Comparison of ENCODE assay signal across 20 cellular contexts in the genomic region with DNA sequence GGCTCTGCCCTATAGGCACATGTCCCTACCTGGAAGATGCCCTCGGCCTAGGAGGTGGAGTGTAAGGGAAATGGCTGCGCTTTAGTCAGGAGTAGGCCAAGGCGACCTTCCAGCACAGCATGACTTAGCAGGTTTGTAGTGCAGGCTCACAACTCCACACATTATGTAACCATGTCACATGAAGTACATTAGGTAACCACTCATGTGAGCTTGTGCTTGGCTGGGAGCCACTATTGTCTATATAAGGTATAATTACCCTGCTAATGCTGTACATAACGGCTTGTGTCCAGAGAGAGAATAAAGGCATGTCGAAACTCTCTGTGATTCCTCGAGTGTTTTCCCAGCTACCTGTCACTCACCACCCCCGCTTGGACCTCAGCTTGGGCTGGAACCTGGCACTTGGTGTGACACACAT.
DNase-seq lines count a peak whose midpoint lies in the region; ATAC-seq, FAIRE-seq and TF ChIP-seq lines count a peak whose summit lies in the region.
"Had no signal": no experiment of that assay in that cellular context is flagged by ENCODE, and none has a peak within 500 bp of the region (broad histone marks: within the 10 kb centered on the region; RNA-seq: fewer than 3 reads in every experiment).

No MANE protein-coding gene starts in this region.

- DNase-seq in CD4-positive, alpha-beta T cell: no peak
- peak; percentile 4 for DNase-seq in ELF-1 (ENCODE audit: low read depth, low spot score)
- DNase-seq in NCI-H2029 treated with DMSO at 0.1 percent for 48 hours (lab: John Stamatoyannopoulos, UW): peak; percentile 22
- no peak for DNase-seq in K562 (ENCODE audit: extremely low read depth in 1 of 4, low spot score in 3 of 4)
- no peak for DNase-seq in 8988T
- DNase-seq: activated CD4-positive, CD25-positive, alpha-beta regulatory T cell; C1 segment of cervical spinal cord; midbrain; NCI-H2081; stimulated activated CD4-positive, alpha-beta T cell treated with anti-CD3 and anti-CD28 coated beads, Interleukin-15, amount 100 ng/mL, for 24 hours; stimulated activated naive CD4-positive, alpha-beta T cell treated with Interleukin-2 at 50 U/mL for 16 hours; upper lobe of left lung had no signal

- H2AFZ ChIP-seq in K562 (ENCODE audit: low read depth, low read length): no peak overlapping the region
- H2AFZ ChIP-seq: neural progenitor cell had no signal

- H3K9me3 Mint-ChIP-seq in CD4-positive, alpha-beta T cell: peaks cover 8% of the 10 kb centered on the region
- H3K9me3 Mint-ChIP-seq: activated naive CD4-positive, alpha-beta T cell treated with anti-CD3 and anti-CD28 coated beads, Interleukin-2, amount 50 U/mL, for 24 hours had no signal

- H3K27ac ChIP-seq in CD4-positive, alpha-beta T cell (ENCODE audit: low read depth, low read length): no peak overlapping the region
- no peak overlapping the region for H3K27ac ChIP-seq in K562 (ENCODE audit: extremely low read depth, low read depth, low read length)
- H3K27ac ChIP-seq: neural progenitor cell, upper lobe of left lung had no signal

- no TSS peak for BruUV-seq in K562 (replicated peaks; lab: Mats Ljungman, UMichigan)

- H3K9ac ChIP-seq in K562 (ENCODE audit: insufficient read depth in 1 of 2, low read depth in 2 of 2, low read length in 2 of 2): no peak overlapping the region
- H3K9ac ChIP-seq: neural progenitor cell had no signal

- in situ Hi-C loops in K562 (cut with MboI): no loop called here

- H3K79me2 ChIP-seq in K562 (ENCODE audit: control insufficient read depth, insufficient read depth, low read length): no peaks in the 10 kb centered on the region

- no peak for ATAC-seq in CD4-positive, alpha-beta T cell (ENCODE audit: poor library complexity)
- ATAC-seq in K562 (peak; percentile 64), GM18511 (IDR thresholded peaks at IDR 0.05; ENCODE audit: unreplicated experiment) (no peak), HG03025 (IDR thresholded peaks at IDR 0.05; ENCODE audit: low FRiP score, unreplicated experiment) (no peak), GM18858 (IDR thresholded peaks at IDR 0.05; ENCODE audit: unreplicated experiment) (no peak)

- no peaks in the 10 kb centered on the region for H3K9me1 ChIP-seq in K562 (ENCODE audit: control insufficient read depth, insufficient read depth, low read length)

- H3K4me1 ChIP-seq in K562 (replicated peaks in 1 of 2; ENCODE audit: control insufficient read depth in 2 of 2, insufficient read depth in 2 of 2, low read length in 2 of 2): no peaks in the 10 kb centered on the region
- H3K4me1 ChIP-seq: upper lobe of left lung had no signal

- H3K4me3 ChIP-seq in K562: no peak overlapping the region
- H3K4me3 ChIP-seq: neural progenitor cell, upper lobe of left lung had no signal

- no peaks in the 10 kb centered on the region for H3K27me3 ChIP-seq in CD4-positive, alpha-beta T cell (ENCODE audit: control insufficient read depth, insufficient read depth, low read length)
- H3K27me3 ChIP-seq in K562 (ENCODE audit: control insufficient read depth in 2 of 2, insufficient read depth in 2 of 2, low read length in 2 of 2): no peaks in the 10 kb centered on the region
- H3K27me3 ChIP-seq: neural progenitor cell, upper lobe of left lung had no signal

- no peak overlapping the region for H3K4me2 ChIP-seq in K562 (ENCODE audit: insufficient read depth, low read length)
- H3K4me2 ChIP-seq: neural progenitor cell had no signal

- no peak for TF ChIP-seq POLR2A in K562 (conservative IDR thresholded peaks at IDR 0.05)

- H3K9me3 ChIP-seq in CD4-positive, alpha-beta T cell (ENCODE audit: control insufficient read depth, low read length): peaks cover 11% of the 10 kb centered on the region
- no peaks in the 10 kb centered on the region; the same call in 1 of the 2 replicates for H3K9me3 ChIP-seq in K562 (replicated peaks; ENCODE audit: control insufficient read depth, insufficient read depth, low read depth, low read length)

- H3K4me3 Mint-ChIP-seq in CD4-positive, alpha-beta T cell: peak overlapping the region; percentile 68
- H3K4me3 Mint-ChIP-seq: neural progenitor cell had no signal

- H3K27ac Mint-ChIP-seq in CD4-positive, alpha-beta T cell: peak overlapping the region; percentile 51
- H3K27ac Mint-ChIP-seq: neural progenitor cell had no signal

- TF ChIP-seq EP300 in K562 (IDR thresholded peaks at IDR 0.05; ENCODE audit: low read length): no peak

- POLR2A ChIA-PET in CD4-positive, alpha-beta T cell (lab: Charles Lee): no interaction called here
- POLR2A ChIA-PET in K562 (lab: Yijun Ruan, JAX): interaction anchor here (1.4 kb wide), 1 partner anchor 15 kb away, joined by 5 read pairs; no protein-coding TSS in a partner anchor

- intact Hi-C loops in CD4-positive, alpha-beta T cell (cut with DNase I, micrococcal nuclease): no loop called here
- intact Hi-C loops in K562 (cut with micrococcal nuclease): no loop called here

- no peaks in the 10 kb centered on the region for H3K27me3 Mint-ChIP-seq in CD4-positive, alpha-beta T cell
- H3K27me3 Mint-ChIP-seq: activated naive CD4-positive, alpha-beta T cell treated with anti-CD3 and anti-CD28 coated beads, Interleukin-2, amount 50 U/mL, for 24 hours had no signal

- TF ChIP-seq CTCF in CD4-positive, alpha-beta T cell (IDR thresholded peaks at IDR 0.05): no peak
- no peak for TF ChIP-seq CTCF in K562 (IDR thresholded peaks at IDR 0.05 in 2 of 3, conservative IDR thresholded peaks at IDR 0.05 in 1 of 3; ENCODE audit: insufficient read depth in 2 of 3, low read depth in 1 of 3, low read length in 3 of 3)

- CTCF ChIA-PET in CD4-positive, alpha-beta T cell (lab: Charles Lee): no interaction called here
- CTCF ChIA-PET in K562 (lab: Yijun Ruan, JAX; ENCODE audit: low intra/inter-chr PET ratio): no interaction called here

- 50% methylated on average over 7 of the region's 7 CpGs for WGBS in K562 (ENCODE audit: insufficient coverage, low coverage, missing lambda C conversion rate)

- TF ChIP-seq RAD21 in K562 (CRISPR knock-in tag; conservative IDR thresholded peaks at IDR 0.05 in 1 of 2, IDR thresholded peaks at IDR 0.05 in 1 of 2): no peak

- H3K36me3 ChIP-seq in K562 (ENCODE audit: control insufficient read depth, insufficient read depth, low read length): no peaks in the 10 kb centered on the region
- H3K36me3 ChIP-seq: neural progenitor cell, upper lobe of left lung had no signal

- H3K36me3 Mint-ChIP-seq in CD4-positive, alpha-beta T cell (ENCODE audit: low read depth): peaks cover 72% of the 10 kb centered on the region

- no peaks in the 10 kb centered on the region for H4K20me1 ChIP-seq in K562 (replicated peaks; ENCODE audit: control insufficient read depth, insufficient read depth, low read length)

- no peak for FAIRE-seq in K562 (lab: Jason Lieb, UNC)
- FAIRE-seq: bronchial epithelial cell, H54, islet of Langerhans had no signal

- peaks cover 59% of the 10 kb centered on the region for H3K4me1 Mint-ChIP-seq in CD4-positive, alpha-beta T cell (ENCODE audit: low read depth)
- H3K4me1 Mint-ChIP-seq: neural progenitor cell had no signal

TF ChIP-seq in K562, 482 proteins besides CTCF, POLR2A, EP300 and RAD21 (continues in another document):
- TF ChIP-seq TBL1XR1 (IDR thresholded peaks at IDR 0.05; ENCODE audit: low read length in 2 of 2) (no peak), CBFB (CRISPR knock-in tag; IDR thresholded peaks at IDR 0.05) (no peak), HCFC1 (IDR thresholded peaks at IDR 0.05; ENCODE audit: low read depth, low read length) (no peak), CBX5 (IDR thresholded peaks at IDR 0.05; ENCODE audit: borderline replicate concordance, low read depth) (peak; percentile 83; the same call in 1 of the 2 replicates), RBBP5 (IDR thresholded peaks at IDR 0.05; ENCODE audit: borderline replicate concordance, insufficient read depth, low read length, poor library complexity, severe bottlenecking) (no peak), MTA2 (IDR thresholded peaks at IDR 0.05; ENCODE audit: low read depth) (no peak), HDAC2 (IDR thresholded peaks at IDR 0.05) (no peak)
- TF ChIP-seq, protein P1, sequence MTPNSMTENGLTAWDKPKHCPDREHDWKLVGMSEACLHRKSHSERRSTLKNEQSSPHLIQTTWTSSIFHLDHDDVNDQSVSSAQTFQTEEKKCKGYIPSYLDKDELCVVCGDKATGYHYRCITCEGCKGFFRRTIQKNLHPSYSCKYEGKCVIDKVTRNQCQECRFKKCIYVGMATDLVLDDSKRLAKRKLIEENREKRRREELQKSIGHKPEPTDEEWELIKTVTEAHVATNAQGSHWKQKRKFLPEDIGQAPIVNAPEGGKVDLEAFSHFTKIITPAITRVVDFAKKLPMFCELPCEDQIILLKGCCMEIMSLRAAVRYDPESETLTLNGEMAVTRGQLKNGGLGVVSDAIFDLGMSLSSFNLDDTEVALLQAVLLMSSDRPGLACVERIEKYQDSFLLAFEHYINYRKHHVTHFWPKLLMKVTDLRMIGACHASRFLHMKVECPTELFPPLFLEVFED (CRISPR knock-in tag; conservative IDR thresholded peaks at IDR 0.05): no peak
- TF ChIP-seq, protein P2, sequence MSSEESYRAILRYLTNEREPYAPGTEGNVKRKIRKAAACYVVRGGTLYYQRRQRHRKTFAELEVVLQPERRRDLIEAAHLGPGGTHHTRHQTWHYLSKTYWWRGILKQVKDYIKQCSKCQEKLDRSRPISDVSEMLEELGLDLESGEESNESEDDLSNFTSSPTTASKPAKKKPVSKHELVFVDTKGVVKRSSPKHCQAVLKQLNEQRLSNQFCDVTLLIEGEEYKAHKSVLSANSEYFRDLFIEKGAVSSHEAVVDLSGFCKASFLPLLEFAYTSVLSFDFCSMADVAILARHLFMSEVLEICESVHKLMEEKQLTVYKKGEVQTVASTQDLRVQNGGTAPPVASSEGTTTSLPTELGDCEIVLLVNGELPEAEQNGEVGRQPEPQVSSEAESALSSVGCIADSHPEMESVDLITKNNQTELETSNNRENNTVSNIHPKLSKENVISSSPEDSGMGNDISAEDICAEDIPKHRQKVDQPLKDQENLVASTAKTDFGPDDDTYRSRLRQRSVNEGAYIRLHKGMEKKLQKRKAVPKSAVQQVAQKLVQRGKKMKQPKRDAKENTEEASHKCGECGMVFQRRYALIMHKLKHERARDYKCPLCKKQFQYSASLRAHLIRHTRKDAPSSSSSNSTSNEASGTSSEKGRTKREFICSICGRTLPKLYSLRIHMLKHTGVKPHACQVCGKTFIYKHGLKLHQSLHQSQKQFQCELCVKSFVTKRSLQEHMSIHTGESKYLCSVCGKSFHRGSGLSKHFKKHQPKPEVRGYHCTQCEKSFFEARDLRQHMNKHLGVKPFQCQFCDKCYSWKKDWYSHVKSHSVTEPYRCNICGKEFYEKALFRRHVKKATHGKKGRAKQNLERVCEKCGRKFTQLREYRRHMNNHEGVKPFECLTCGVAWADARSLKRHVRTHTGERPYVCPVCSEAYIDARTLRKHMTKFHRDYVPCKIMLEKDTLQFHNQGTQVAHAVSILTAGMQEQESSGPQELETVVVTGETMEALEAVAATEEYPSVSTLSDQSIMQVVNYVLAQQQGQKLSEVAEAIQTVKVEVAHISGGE (CRISPR knock-in tag; IDR thresholded peaks at IDR 0.05): no peak

Comparison
In these comparisons a context has a peak if more than half of its experiments do, and no peak if none do; other contexts are left out.
1. DNase-seq: peak in ELF-1 (single experiment) and NCI-H2029 treated with DMSO at 0.1 percent for 48 hours (single experiment); none in CD4-positive, alpha-beta T cell (0 of 10), K562 (0 of 4) and 8988T (single experiment).